In the genomic region with DNA sequence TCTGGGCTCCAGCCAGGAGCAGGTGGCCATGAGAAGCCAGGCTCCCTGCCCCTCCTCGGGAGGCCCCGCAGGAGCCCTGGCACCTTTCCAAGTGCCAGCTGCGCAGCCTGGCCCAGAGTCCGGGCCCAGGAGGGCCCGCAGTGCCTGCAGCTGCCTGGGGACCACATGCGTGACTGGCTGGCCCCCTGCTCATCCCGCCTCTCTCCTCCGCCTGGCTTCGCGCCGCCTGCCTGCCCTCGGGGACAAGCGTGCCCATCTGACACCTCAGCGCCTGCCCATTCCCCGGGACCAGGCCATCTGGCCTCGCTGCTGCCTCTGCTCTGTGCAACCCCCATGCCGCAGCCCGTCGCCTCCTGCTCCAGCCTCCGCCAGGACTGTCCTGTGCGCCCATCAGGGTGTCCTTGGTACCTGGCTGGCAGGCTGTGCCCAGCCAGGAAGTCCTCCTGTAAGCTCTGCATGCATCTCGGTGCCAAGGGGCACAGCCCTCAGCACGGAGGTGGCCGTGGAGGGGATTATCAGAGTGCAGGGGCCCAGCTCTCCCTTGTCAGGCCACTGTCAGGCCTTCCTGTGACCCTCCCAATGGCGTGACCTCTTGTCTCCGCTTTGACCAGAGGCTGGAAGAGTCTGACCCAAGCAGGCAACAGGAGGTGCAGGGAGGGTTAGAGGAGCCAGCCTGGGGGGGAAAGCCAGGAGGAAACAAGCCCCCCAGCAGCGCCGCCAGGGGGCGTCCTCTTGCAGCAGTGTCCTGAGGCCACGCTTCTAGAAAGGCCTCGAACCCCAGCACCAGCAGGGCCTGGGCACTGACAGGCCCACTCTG, we compare ENCODE assay signal across 13 cellular contexts. TPM values are rescaled to one million over a fixed set of nuclear protein-coding genes. Genes with fewer than 3 reads are reported as not detected.
DNase-seq lines count a peak whose midpoint lies in the region; ATAC-seq, FAIRE-seq and TF ChIP-seq lines count a peak whose summit lies in the region.
"Had no signal": no experiment of that assay in that cellular context is flagged by ENCODE, and none has a peak within 500 bp of the region (broad histone marks: within the 10 kb centered on the region; RNA-seq: fewer than 3 reads in every experiment).

No MANE protein-coding gene starts in this region.

- DNase-seq in Right ventricle myocardium superior (no peak), right atrium auricular region (ENCODE audit: low spot score) (no peak), PC-9 (no peak), glutamatergic neuron (peak; percentile 79), GM03348 (ENCODE audit: low spot score) (no peak), HTR-8/SVneo (ENCODE audit: insufficient read length, low spot score) (no peak)
- no peak for DNase-seq in activated CD4-positive, alpha-beta T cell treated with anti-CD3 and anti-CD28 coated beads for 48 hours
- DNase-seq: naive B cell, T-cell had no signal

- peaks cover 4% of the 10 kb centered on the region for H3K27me3 Mint-ChIP-seq in glutamatergic neuron (ENCODE audit: unreplicated experiment)
- H3K27me3 Mint-ChIP-seq: central memory CD8-positive, alpha-beta T cell; naive B cell had no signal

- H3K79me2 ChIP-seq in PC-9 (ENCODE audit: low read depth), result no peaks in the 10 kb centered on the region

- no peak overlapping the region for H3K4me2 ChIP-seq in PC-9

- H4K20me1 ChIP-seq in PC-9 (ENCODE audit: insufficient read depth), result no peaks in the 10 kb centered on the region

- BruUV-seq in PC-9 (replicated peaks; lab: Mats Ljungman, UMichigan), result no TSS peak

- H2AFZ ChIP-seq in PC-9, result no peak overlapping the region

- peaks cover 4% of the 10 kb centered on the region for H3K4me1 Mint-ChIP-seq in glutamatergic neuron (ENCODE audit: low read depth, unreplicated experiment)
- H3K4me1 Mint-ChIP-seq: central memory CD8-positive, alpha-beta T cell; stimulated activated effector memory CD8-positive, alpha-beta T cell treated with anti-CD3 and anti-CD28 coated beads, Interleukin-12 subunit alpha, Interleukin-12 subunit beta, amount 100 ng/mL, for 72 hours had no signal

- ATAC-seq in Right ventricle myocardium superior (ENCODE audit: poor library complexity) (peak; percentile 11), GM21367 (IDR thresholded peaks at IDR 0.05; ENCODE audit: unreplicated experiment) (no peak)
- ATAC-seq: T-cell had no signal

- peaks cover 6% of the 10 kb centered on the region for H3K36me3 ChIP-seq in right atrium auricular region
- no peaks in the 10 kb centered on the region for H3K36me3 ChIP-seq in PC-9 (ENCODE audit: low read depth)

- H3K9me3 Mint-ChIP-seq in glutamatergic neuron (ENCODE audit: unreplicated experiment), result peaks cover 3% of the 10 kb centered on the region
- H3K9me3 Mint-ChIP-seq: central memory CD8-positive, alpha-beta T cell; stimulated activated effector memory CD8-positive, alpha-beta T cell treated with anti-CD3 and anti-CD28 coated beads, Interleukin-12 subunit alpha, Interleukin-12 subunit beta, amount 100 ng/mL, for 72 hours had no signal

- no peak for TF ChIP-seq CTCF in right atrium auricular region (IDR thresholded peaks at IDR 0.05)
- TF ChIP-seq CTCF in PC-9 (conservative IDR thresholded peaks at IDR 0.05), result peak; percentile 47; the same call in 1 of the 2 replicates
- peak; percentile 62 for TF ChIP-seq CTCF in glutamatergic neuron (IDR thresholded peaks at IDR 0.05; ENCODE audit: partially characterized antibody, unreplicated experiment)

- CTCF ChIA-PET in PC-9 (lab: Charles Lee), result interaction anchor here (0.6 kb wide), 1 partner anchor 107 kb away, joined by 3 read pairs; no protein-coding TSS in a partner anchor

- H3K27me3 ChIP-seq in right atrium auricular region, result no peaks in the 10 kb centered on the region
- H3K27me3 ChIP-seq in PC-9 (ENCODE audit: insufficient read depth, low read depth), result no peaks in the 10 kb centered on the region

- H3K36me3 Mint-ChIP-seq in glutamatergic neuron (ENCODE audit: unreplicated experiment), result peaks cover 8% of the 10 kb centered on the region

- intact Hi-C loops in Right ventricle myocardium superior (cut with DNase I), result no loop called here
- intact Hi-C loops in PC-9 (cut with micrococcal nuclease; ENCODE audit: unreplicated experiment), result no loop called here

- no peaks in the 10 kb centered on the region for H3K4me1 ChIP-seq in right atrium auricular region
- H3K4me1 ChIP-seq in PC-9 (replicated peaks; ENCODE audit: insufficient read depth), result no peaks in the 10 kb centered on the region
- H3K4me1 ChIP-seq: HAP-1 had no signal

- POLR2A ChIA-PET in PC-9 (lab: Charles Lee; ENCODE audit: unreplicated experiment), result interaction anchor here (0.7 kb wide), 1 partner anchor 625 kb away, joined by 4 read pairs; no protein-coding TSS in a partner anchor

- peaks cover 4% of the 10 kb centered on the region; the same call in 1 of the 2 replicates for H3F3A ChIP-seq in PC-9 (ENCODE audit: insufficient read depth, low read depth)

- H3K9me2 ChIP-seq in PC-9 (ENCODE audit: insufficient read depth), result no peaks in the 10 kb centered on the region

- no peak overlapping the region for H3K27ac ChIP-seq in right atrium auricular region
- H3K27ac ChIP-seq in PC-9, result no peak overlapping the region

- no peak for FAIRE-seq in HTR-8/SVneo (lab: Jason Lieb, UNC)

- peak overlapping the region; percentile 68 for H3K27ac Mint-ChIP-seq in glutamatergic neuron (ENCODE audit: unreplicated experiment)
- H3K27ac Mint-ChIP-seq: stimulated activated effector memory CD8-positive, alpha-beta T cell treated with anti-CD3 and anti-CD28 coated beads, Interleukin-12 subunit alpha, Interleukin-12 subunit beta, amount 100 ng/mL, for 72 hours; T-cell had no signal

- no peak overlapping the region for H3K4me3 ChIP-seq in right atrium auricular region
- H3K4me3 ChIP-seq in PC-9, result no peak overlapping the region
- H3K4me3 ChIP-seq: HAP-1 had no signal

- no peaks in the 10 kb centered on the region for H3K9me3 ChIP-seq in right atrium auricular region
- H3K9me3 ChIP-seq in PC-9 (ENCODE audit: insufficient read depth, low read depth), result no peaks in the 10 kb centered on the region
- H3K9me3 ChIP-seq: HAP-1 had no signal

- H3K4me3 Mint-ChIP-seq in glutamatergic neuron (ENCODE audit: unreplicated experiment), result no peak overlapping the region
- H3K4me3 Mint-ChIP-seq: central memory CD8-positive, alpha-beta T cell; naive B cell; stimulated activated effector memory CD8-positive, alpha-beta T cell treated with anti-CD3 and anti-CD28 coated beads, Interleukin-12 subunit alpha, Interleukin-12 subunit beta, amount 100 ng/mL, for 72 hours; T-cell had no signal

RNA-seq across cellular contexts. Expression of a gene that starts 50.5 kb away (rescaled TPM):
- total RNA-seq in Right ventricle myocardium superior, result 6.2 TPM
- total RNA-seq in right atrium auricular region, result 1 to 10 TPM; 7.3 to 8.8 TPM
- 20.0 and 30.8 TPM in 2 replicates for total RNA-seq in PC-9 (2021)
- total RNA-seq in glutamatergic neuron (ENCODE audit: unreplicated experiment), result 15.4 TPM

RNA-seq across cellular contexts. Expression of a gene that starts 53.0 kb away (rescaled TPM):
- not detected for total RNA-seq in Right ventricle myocardium superior
- not detected for total RNA-seq in right atrium auricular region
- not detected in 2 replicates for total RNA-seq in PC-9 (2021)
- not detected for total RNA-seq in glutamatergic neuron (ENCODE audit: unreplicated experiment)
- total RNA-seq: T-cell had no signal

Comparison
In these comparisons a context has a peak if more than half of its experiments do, and no peak if none do; other contexts are left out.
1. CTCF ChIP-seq: peak in PC-9 (single experiment) and glutamatergic neuron (single experiment); none in right atrium auricular region (0 of 2).